Comparison of ENCODE assay signal across 18 cellular contexts in genomic region chr1:38213720-38214367, GRCh38.
DNase-seq lines count a peak whose midpoint lies in the region; ATAC-seq and TF ChIP-seq lines count a peak whose summit lies in the region.
"Had no signal": no experiment of that assay in that cellular context is flagged by ENCODE, and none has a peak within 500 bp of the region (broad histone marks: within the 10 kb centered on the region; RNA-seq: fewer than 3 reads in every experiment).

No MANE protein-coding gene starts in this region.

- no peak overlapping the region for H3K14ac ChIP-seq in neuronal stem cell (ENCODE audit: low read length)

- no peak overlapping the region for H2BK15ac ChIP-seq in neuronal stem cell (ENCODE audit: low read length)

- H3K79me1 ChIP-seq in neuronal stem cell (ENCODE audit: low read depth, low read length), result no peaks in the 10 kb centered on the region

- H3K27me3 Mint-ChIP-seq in activated CD8-positive, alpha-beta T cell treated with anti-CD3 and anti-CD28 coated beads for 36 hours, result peaks cover 29% of the 10 kb centered on the region

- no peak overlapping the region for H2AK5ac ChIP-seq in neuronal stem cell (ENCODE audit: low read depth, low read length)

- intact Hi-C loops in activated CD8-positive, alpha-beta T cell treated with anti-CD3 and anti-CD28 coated beads for 36 hours (cut with micrococcal nuclease), result no loop called here

- no peak overlapping the region for H3K4me3 Mint-ChIP-seq in activated CD8-positive, alpha-beta T cell treated with anti-CD3 and anti-CD28 coated beads for 36 hours
- H3K4me3 Mint-ChIP-seq: brain had no signal

- no peak overlapping the region for H3K18ac ChIP-seq in neuronal stem cell (ENCODE audit: low read length)

- TF ChIP-seq POLR2A in GM18505 (IDR thresholded peaks at IDR 0.05; ENCODE audit: borderline replicate concordance, extremely low read depth, insufficient read depth, insufficient read length), result no peak

- peak overlapping the region; percentile 22 for H4K91ac ChIP-seq in neuronal stem cell (ENCODE audit: low read depth, low read length, poor library complexity)

- no peaks in the 10 kb centered on the region for H3K9me3 Mint-ChIP-seq in activated CD8-positive, alpha-beta T cell treated with anti-CD3 and anti-CD28 coated beads for 36 hours

- no peak for TF ChIP-seq CTCF in activated CD8-positive, alpha-beta T cell treated with anti-CD3 and anti-CD28 coated beads for 36 hours (IDR thresholded peaks at IDR 0.05)

- no peaks in the 10 kb centered on the region for H3K4me1 Mint-ChIP-seq in activated CD8-positive, alpha-beta T cell treated with anti-CD3 and anti-CD28 coated beads for 36 hours (ENCODE audit: low read depth)

- H3K9me3 ChIP-seq in neuronal stem cell (replicated peaks in 1 of 2; ENCODE audit: control insufficient read depth in 2 of 2, insufficient read depth in 1 of 2, low read depth in 1 of 2, low read length in 2 of 2), result no peaks in the 10 kb centered on the region
- H3K9me3 ChIP-seq: neutrophil, vagina had no signal

- ATAC-seq in activated CD8-positive, alpha-beta T cell treated with anti-CD3 and anti-CD28 coated beads for 36 hours, result peak; percentile 45
- ATAC-seq in GM18505 (IDR thresholded peaks at IDR 0.05; ENCODE audit: unreplicated experiment), result no peak
- ATAC-seq: Right ventricle myocardium inferior had no signal

- H2BK5ac ChIP-seq in neuronal stem cell (ENCODE audit: low read length), result no peak overlapping the region

- H3K27ac Mint-ChIP-seq in activated CD8-positive, alpha-beta T cell treated with anti-CD3 and anti-CD28 coated beads for 36 hours, result no peak overlapping the region

- H3K4me1 ChIP-seq in neuronal stem cell (ENCODE audit: control insufficient read depth in 2 of 2, insufficient read depth in 1 of 2, low read depth in 1 of 2, low read length in 2 of 2), result peaks cover 0 to 2% of the 10 kb centered on the region in 2 donors
- H3K4me1 ChIP-seq: vagina had no signal

- POLR2A ChIA-PET in activated CD8-positive, alpha-beta T cell treated with anti-CD3 and anti-CD28 coated beads for 36 hours (lab: Charles Lee), result no interaction called here

- DNase-seq in NCI-H510A (lab: John Stamatoyannopoulos, UW), result peak; percentile 41
- no peak for DNase-seq in NCI-H510A treated with DMSO at 0.1 percent for 48 hours (lab: John Stamatoyannopoulos, UW)
- peak; percentile 23 for DNase-seq in Jurkat, Clone E6-1 (ENCODE audit: low read depth, low spot score)
- peak; percentile 22 for DNase-seq in activated CD8-positive, alpha-beta T cell treated with anti-CD3 and anti-CD28 coated beads for 36 hours
- DNase-seq in neuronal stem cell (ENCODE audit: low spot score), result no peak
- DNase-seq in NK-92 treated with Interleukin-12 subunit alpha and Interleukin-12 subunit beta, amount 100 ng/mL, for 24 hours (lab: John Stamatoyannopoulos, UW), result no peak
- no peak for DNase-seq in NCI-H2029 (lab: John Stamatoyannopoulos, UW)
- DNase-seq: activated naive CD4-positive, alpha-beta T cell; COR-L47; HCEC 1CT; NCI-H187 treated with DMSO at 0.1 percent for 48 hours; stimulated activated naive CD4-positive, alpha-beta T cell treated with Interleukin-2 at 50 U/mL for 16 hours had no signal

- H3K4me3 ChIP-seq in Jurkat, Clone E6-1 (ENCODE audit: low read length), result no peak overlapping the region
- no peak overlapping the region for H3K4me3 ChIP-seq in neuronal stem cell (ENCODE audit: low read length in 2 of 2)
- H3K4me3 ChIP-seq: lung, vagina had no signal

- no peak overlapping the region for H3K9ac ChIP-seq in neuronal stem cell (ENCODE audit: low read depth, low read length, poor library complexity)

- H3K27me3 ChIP-seq in neuronal stem cell (ENCODE audit: control insufficient read depth in 3 of 3, insufficient read depth in 3 of 3, low read depth in 1 of 3, low read length in 3 of 3), result no peaks in the 10 kb centered on the region
- H3K27me3 ChIP-seq: vagina had no signal

- H3K27ac ChIP-seq in neuronal stem cell (replicated peaks; ENCODE audit: low read length), result no peak overlapping the region
- H3K27ac ChIP-seq: neutrophil, vagina had no signal

- no peak overlapping the region for H2BK120ac ChIP-seq in neuronal stem cell (ENCODE audit: low read depth, low read length)

- no peak overlapping the region for H2AFZ ChIP-seq in neuronal stem cell (ENCODE audit: low read length)

- no peaks in the 10 kb centered on the region for H3K36me3 Mint-ChIP-seq in activated CD8-positive, alpha-beta T cell treated with anti-CD3 and anti-CD28 coated beads for 36 hours (ENCODE audit: low read depth)
- H3K36me3 Mint-ChIP-seq: brain had no signal

- WGBS in neuronal stem cell (ENCODE audit: extremely low coverage in 2 of 2, insufficient read length in 2 of 2, insufficient replicate concordance in 1 of 2), 2 donors, result no CpG with 5 or more reads among the region's 25 CpGs

- H2BK12ac ChIP-seq in neuronal stem cell (ENCODE audit: low read length), result no peak overlapping the region

- H3K4me2 ChIP-seq in neuronal stem cell (ENCODE audit: insufficient read depth, low read length, poor library complexity, severe bottlenecking), result no peak overlapping the region

- no peaks in the 10 kb centered on the region for H3K36me3 ChIP-seq in neuronal stem cell (replicated peaks in 1 of 2; ENCODE audit: control insufficient read depth in 2 of 2, insufficient read depth in 2 of 2, low read length in 2 of 2)
- H3K36me3 ChIP-seq: neutrophil, vagina had no signal

- H3K23ac ChIP-seq in neuronal stem cell (ENCODE audit: low read depth, low read length, poor library complexity), result no peak overlapping the region

- no peak overlapping the region for H4K8ac ChIP-seq in neuronal stem cell (ENCODE audit: low read depth, low read length)

- CTCF ChIA-PET in activated CD8-positive, alpha-beta T cell treated with anti-CD3 and anti-CD28 coated beads for 36 hours (lab: Charles Lee), result no interaction called here

- H3K4ac ChIP-seq in neuronal stem cell (ENCODE audit: low read length), result no peak overlapping the region

Comparison
In these comparisons a context has a peak if more than half of its experiments do, and no peak if none do; other contexts are left out.
1. DNase-seq: peak in NCI-H510A (single experiment), Jurkat, Clone E6-1 (single experiment) and activated CD8-positive, alpha-beta T cell treated with anti-CD3 and anti-CD28 coated beads for 36 hours (single experiment); none in NCI-H510A treated with DMSO at 0.1 percent for 48 hours (single experiment), neuronal stem cell (single experiment), NK-92 treated with Interleukin-12 subunit alpha and Interleukin-12 subunit beta, amount 100 ng/mL, for 24 hours (single experiment) and NCI-H2029 (single experiment).